ENCODE assay signal across 8 cellular contexts in the genomic region with DNA sequence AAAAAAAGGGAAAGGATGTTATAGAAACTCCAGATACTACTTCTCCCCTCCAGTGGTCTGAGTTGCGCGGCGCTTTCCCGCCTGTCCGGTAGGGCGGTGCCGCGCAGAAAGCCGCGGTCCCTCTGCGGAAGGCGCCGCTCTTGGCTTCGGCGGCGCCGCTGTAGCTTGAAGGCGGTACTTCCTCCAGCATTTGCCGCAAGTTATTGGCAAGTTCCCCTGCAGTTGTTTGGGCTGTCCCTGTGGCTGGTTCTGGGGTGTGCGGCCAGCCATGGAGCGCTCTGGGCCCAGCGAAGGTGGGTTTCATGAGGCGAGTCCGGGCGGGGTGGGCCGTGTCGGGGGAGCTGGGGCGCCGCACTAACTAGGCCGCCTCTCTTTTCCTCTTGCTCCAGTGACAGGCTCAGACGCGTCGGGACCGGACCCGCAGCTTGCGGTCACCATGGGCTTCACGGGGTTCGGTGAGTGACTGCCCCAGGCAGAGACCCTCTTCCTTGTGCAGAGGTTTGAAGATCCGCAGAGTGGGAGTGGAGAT. TPM values are rescaled to one million over a fixed set of nuclear protein-coding genes. Genes with fewer than 3 reads are reported as not detected.
DNase-seq lines count a peak whose midpoint lies in the region; ATAC-seq and TF ChIP-seq lines count a peak whose summit lies in the region.
"Not testable (repeated sequence)": the region's sequence is repeated elsewhere in the genome, so short reads cannot be mapped to it uniquely, and the experiment has no call there.

A gene (plus strand): TSS at position 219 of the 529 bp plus-strand sequence. CDS start 50 bp downstream, at position 269.

- intact Hi-C loops in mucosa of descending colon (cut with DNase I, micrococcal nuclease): not testable (repeated sequence)

- peaks cover 12% of the 10 kb centered on the region; the same call in 1 of the 2 replicates for H3K36me3 ChIP-seq in HUES64 (ENCODE audit: insufficient read depth, low read length)
- not testable (repeated sequence) for H3K36me3 ChIP-seq in OCI-LY3 (replicated peaks; ENCODE audit: low read depth, low read length); mucosa of descending colon (ENCODE audit: low read depth)

- DNase-seq in DMS 273 (lab: John Stamatoyannopoulos, UW; ENCODE audit: unreplicated experiment) (peak; percentile 96), epidermal melanocyte (ENCODE audit: insufficient read length, low spot score) (peak; percentile 61), mucosa of descending colon (peak; percentile 86 to 89 (median 87))
- DNase-seq in activated CD8-positive, alpha-beta memory T cell treated with anti-CD3 and anti-CD28 coated beads, Interleukin-2, amount 50 U/mL, for 48 hours: peak; percentile 88
- peak; percentile 73 for DNase-seq in stimulated activated CD8-positive, alpha-beta memory T cell treated with anti-CD3 and anti-CD28 coated beads, Interleukin-4, amount 100 ng/mL, for 24 hours (ENCODE audit: low read depth)

- H3K4me1 ChIP-seq in HUES64 (ENCODE audit: insufficient read depth, low read length); mucosa of descending colon (ENCODE audit: low read depth): not testable (repeated sequence)
- H3K4me1 ChIP-seq in OCI-LY3 (ENCODE audit: low read length): peaks cover 11% of the 10 kb centered on the region

- H3K4me3 ChIP-seq in HUES64 (ENCODE audit: low read length) (peak within 1 kb of the TSS; percentile 75), OCI-LY3 (ENCODE audit: low read length) (peak within 1 kb of the TSS; percentile 86), mucosa of descending colon (peak within 1 kb of the TSS; percentile 67)

- TF ChIP-seq CTCF in OCI-LY3 (IDR thresholded peaks at IDR 0.05; ENCODE audit: low read depth, low read length) (peak; percentile 53), mucosa of descending colon (IDR thresholded peaks at IDR 0.05) (peak; percentile 56)

- not testable (repeated sequence) for H3K79me2 ChIP-seq in OCI-LY3 (ENCODE audit: low read length)

- not testable (repeated sequence) for H3K27ac ChIP-seq in HUES64 (ENCODE audit: low read depth, low read length); OCI-LY3 (ENCODE audit: low read length)

- ATAC-seq in GM21447 (IDR thresholded peaks at IDR 0.05; ENCODE audit: unreplicated experiment) (peak; percentile 98), mucosa of descending colon (peak; percentile 100)

- peak within 1 kb of the TSS; percentile 39; the same call in 1 of the 2 replicates for H2AFZ ChIP-seq in OCI-LY3 (ENCODE audit: low read depth, low read length)

- not testable (repeated sequence) for H4K20me1 ChIP-seq in OCI-LY3 (ENCODE audit: insufficient read depth, low read length)

- H3K27me3 ChIP-seq in HUES64 (ENCODE audit: insufficient read depth, low read length); OCI-LY3 (ENCODE audit: low read depth, low read length): not testable (repeated sequence)

- H3K4me2 ChIP-seq in OCI-LY3 (ENCODE audit: low read length): peak within 1 kb of the TSS; percentile 54

- under 1% methylated on average over 39 of the region's 39 CpGs for WGBS in HUES64

- H3K9me3 ChIP-seq in HUES64 (ENCODE audit: insufficient read depth, low read depth, low read length); OCI-LY3 (ENCODE audit: insufficient read depth, low read length); mucosa of descending colon: not testable (repeated sequence)

- H3K9ac ChIP-seq in HUES64 (ENCODE audit: low read depth, low read length) (peak within 1 kb of the TSS; percentile 51; the same call in 1 of the 2 replicates), OCI-LY3 (ENCODE audit: low read length) (peak within 1 kb of the TSS; percentile 68)

RNA-seq across cellular contexts. Expression of the gene that starts here (rescaled TPM):
- polyA plus RNA-seq in HUES64 (2013, experiment 1 of 2): 27.3 TPM
- 24.5 TPM for polyA plus RNA-seq in HUES64 (2013, experiment 2 of 2)
- total RNA-seq in mucosa of descending colon: 10 to 100 TPM; 19.5 to 42.5 (median 38.0) TPM
